13 cellular contexts compared by ENCODE assay signal in the genomic region with DNA sequence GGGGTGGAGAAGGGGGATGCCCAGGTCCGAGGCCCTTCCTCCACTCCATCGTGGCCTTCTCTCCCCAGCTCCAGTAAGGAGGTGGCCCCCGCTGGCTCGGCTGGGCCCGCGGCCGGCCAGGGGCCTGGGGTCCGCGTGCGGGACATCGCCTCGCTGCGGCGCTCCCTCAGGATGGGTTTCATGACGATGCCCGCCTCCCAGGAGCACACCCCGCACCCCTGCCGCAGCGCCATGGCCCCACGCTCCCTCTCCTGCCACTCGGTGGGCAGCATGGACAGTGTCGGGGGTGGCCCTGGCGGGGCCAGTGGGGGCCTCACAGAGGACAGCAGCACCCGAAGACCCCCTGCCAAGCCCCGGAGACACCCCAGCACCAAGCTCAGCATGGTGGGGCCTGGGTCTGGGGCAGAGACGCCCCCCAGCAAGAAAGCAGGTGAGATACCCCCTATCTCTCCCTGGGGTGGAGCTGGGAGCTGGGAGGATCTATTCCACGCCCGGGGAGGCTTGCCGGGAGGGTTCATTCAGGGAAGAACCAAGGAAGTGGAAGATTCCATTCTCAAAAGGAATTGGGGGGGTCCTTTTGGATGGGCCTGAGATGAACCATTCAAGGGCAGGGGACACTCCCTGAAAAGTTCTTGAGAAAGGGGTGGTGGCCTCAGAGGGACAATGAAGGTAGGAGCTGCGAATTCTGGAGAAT. TPM values are rescaled to one million over a fixed set of nuclear protein-coding genes. Genes with fewer than 3 reads are reported as not detected.
DNase-seq lines count a peak whose midpoint lies in the region; ATAC-seq and TF ChIP-seq lines count a peak whose summit lies in the region.
"Had no signal": no experiment of that assay in that cellular context is flagged by ENCODE, and none has a peak within 500 bp of the region (broad histone marks: within the 10 kb centered on the region; RNA-seq: fewer than 3 reads in every experiment).

No MANE protein-coding gene starts in this region.

- dilution Hi-C loops in IMR-90 (cut with HindIII; ENCODE audit: low sequenced_read_pairs, unreplicated experiment): no loop called here

- no TSS peak for BruUV-seq in IMR-90 (replicated peaks; lab: Mats Ljungman, UMichigan)

- H3K9ac ChIP-seq in IMR-90 (ENCODE audit: low read depth, low read length): no peak overlapping the region

- H3K27ac ChIP-seq in IMR-90 (ENCODE audit: insufficient read depth, low read length) (no peak overlapping the region), osteoblast (ENCODE audit: low read depth, low read length) (no peak overlapping the region)
- H3K27ac ChIP-seq: neutrophil, VCaP had no signal

- H3K4me1 Mint-ChIP-seq in activated CD8-positive, alpha-beta memory T cell treated with anti-CD3 and anti-CD28 coated beads, Interleukin-2, amount 10 ng/mL, durations not matched to agents 7 days and 5 days: peaks cover 7% of the 10 kb centered on the region
- peaks cover 9% of the 10 kb centered on the region for H3K4me1 Mint-ChIP-seq in activated T-cell treated with anti-CD3 and anti-CD28 coated beads, Interleukin-2, amount 50 U/mL, for 24 hours (ENCODE audit: low read depth)

- WGBS in IMR-90 (ENCODE audit: extremely low coverage in 2 of 2, insufficient read length in 1 of 2), 2 experiments: 86% methylated on average over 13 of the region's 30 CpGs; no CpG with 5 or more reads in 1 of the 2 experiments

- H3K27me3 ChIP-seq in IMR-90 (ENCODE audit: control insufficient read depth, insufficient read depth, low read length) (no peaks in the 10 kb centered on the region; the same call in 1 of the 2 replicates), osteoblast (ENCODE audit: insufficient read depth, low read length) (no peaks in the 10 kb centered on the region)

- H3K4me3 Mint-ChIP-seq in activated CD8-positive, alpha-beta memory T cell treated with anti-CD3 and anti-CD28 coated beads, Interleukin-2, amount 10 ng/mL, durations not matched to agents 7 days and 5 days: no peak overlapping the region
- H3K4me3 Mint-ChIP-seq in activated T-cell treated with anti-CD3 and anti-CD28 coated beads, Interleukin-2, amount 50 U/mL, for 24 hours: no peak overlapping the region

- no peak overlapping the region for H2BK5ac ChIP-seq in IMR-90 (ENCODE audit: low read depth, low read length, poor library complexity, severe bottlenecking)

- H3K23ac ChIP-seq in IMR-90 (ENCODE audit: low read depth, low read length): no peak overlapping the region

- H3K9me3 Mint-ChIP-seq in activated CD8-positive, alpha-beta memory T cell treated with anti-CD3 and anti-CD28 coated beads, Interleukin-2, amount 10 ng/mL, durations not matched to agents 7 days and 5 days (ENCODE audit: low read depth): no peaks in the 10 kb centered on the region
- no peaks in the 10 kb centered on the region for H3K9me3 Mint-ChIP-seq in activated T-cell treated with anti-CD3 and anti-CD28 coated beads, Interleukin-2, amount 50 U/mL, for 24 hours

- H2AK5ac ChIP-seq in IMR-90 (ENCODE audit: low read depth, low read length): no peak overlapping the region

- H4K20me1 ChIP-seq in IMR-90 (ENCODE audit: insufficient read depth, low read length) (0 out of 2 replicates have a peak, but pooled peaks cover 3% of the 10 kb centered on the region), osteoblast (ENCODE audit: insufficient read depth, low read length) (no peaks in the 10 kb centered on the region)

- TF ChIP-seq POLR2A in IMR-90 (IDR thresholded peaks at IDR 0.05; ENCODE audit: low read depth, low read length): no peak

- no peak for ATAC-seq in IMR-90 (ENCODE audit: low read depth)
- no peak for ATAC-seq in activated CD8-positive, alpha-beta memory T cell treated with anti-CD3 and anti-CD28 coated beads, Interleukin-2, amount 10 ng/mL, durations not matched to agents 7 days and 5 days
- no peak for ATAC-seq in HG02981 (IDR thresholded peaks at IDR 0.05; ENCODE audit: unreplicated experiment)

- TF ChIP-seq CTCF in IMR-90 (conservative IDR thresholded peaks at IDR 0.05; ENCODE audit: low read depth, low read length) (no peak), osteoblast (IDR thresholded peaks at IDR 0.05; ENCODE audit: extremely low read depth, low read depth, low read length) (no peak)

- no peak overlapping the region for H3K4me3 ChIP-seq in IMR-90 (ENCODE audit: insufficient read depth, low read depth, low read length)
- H3K4me3 ChIP-seq in osteoblast (ENCODE audit: insufficient read depth, low read length): no peak overlapping the region

- H4K8ac ChIP-seq in IMR-90 (ENCODE audit: low read depth in 2 of 2, low read length in 2 of 2): no peak overlapping the region

- CTCF ChIA-PET in IMR-90 (lab: Yijun Ruan, JAX): interaction anchor here (0.5 kb wide), 1 partner anchor 56 kb away, joined by 3 read pairs; no protein-coding TSS in a partner anchor
- CTCF ChIA-PET in activated CD8-positive, alpha-beta memory T cell treated with anti-CD3 and anti-CD28 coated beads, Interleukin-2, amount 10 ng/mL, durations not matched to agents 7 days and 5 days (lab: Charles Lee): interaction anchor here (1.0 to 3.9 kb wide), 3 partner anchors 18 to 72 kb away, joined by 3 to 20 read pairs (median 3); no protein-coding TSS in a partner anchor

- no peaks in the 10 kb centered on the region for H3K36me3 ChIP-seq in IMR-90 (ENCODE audit: control insufficient read depth, insufficient read depth, low read length)
- H3K36me3 ChIP-seq in osteoblast (ENCODE audit: insufficient read depth, low read length): no peaks in the 10 kb centered on the region
- H3K36me3 ChIP-seq: neutrophil had no signal

- no peak overlapping the region for H2AK9ac ChIP-seq in IMR-90 (replicated peaks; ENCODE audit: low read depth, low read length, poor library complexity)

- no peak overlapping the region for H2BK120ac ChIP-seq in IMR-90 (ENCODE audit: low read depth, low read length)

- H2AFZ ChIP-seq in IMR-90 (replicated peaks; ENCODE audit: low read length, poor library complexity) (peak overlapping the region; percentile 43), osteoblast (ENCODE audit: low read length) (no peak overlapping the region)

- no peak overlapping the region for H3K14ac ChIP-seq in IMR-90 (replicated peaks; ENCODE audit: low read depth, low read length)

- H3K27me3 Mint-ChIP-seq in activated CD8-positive, alpha-beta memory T cell treated with anti-CD3 and anti-CD28 coated beads, Interleukin-2, amount 10 ng/mL, durations not matched to agents 7 days and 5 days: no peaks in the 10 kb centered on the region
- H3K27me3 Mint-ChIP-seq in activated T-cell treated with anti-CD3 and anti-CD28 coated beads, Interleukin-2, amount 50 U/mL, for 24 hours: no peaks in the 10 kb centered on the region

- no peak overlapping the region for H3K27ac Mint-ChIP-seq in activated CD8-positive, alpha-beta memory T cell treated with anti-CD3 and anti-CD28 coated beads, Interleukin-2, amount 10 ng/mL, durations not matched to agents 7 days and 5 days
- no peak overlapping the region for H3K27ac Mint-ChIP-seq in activated T-cell treated with anti-CD3 and anti-CD28 coated beads, Interleukin-2, amount 50 U/mL, for 24 hours

- no peak overlapping the region for H2BK20ac ChIP-seq in IMR-90 (ENCODE audit: low read depth, low read length)

- no peak for TF ChIP-seq RAD21 in IMR-90 (IDR thresholded peaks at IDR 0.05; ENCODE audit: low read length)

- no peak overlapping the region for H3K4ac ChIP-seq in IMR-90 (ENCODE audit: low read depth, low read length)

- no peak overlapping the region for H3K4me2 ChIP-seq in IMR-90 (ENCODE audit: low read depth, low read length)
- H3K4me2 ChIP-seq in osteoblast (ENCODE audit: insufficient read depth, low read length): no peak overlapping the region

- H2BK15ac ChIP-seq in IMR-90 (ENCODE audit: low read depth, low read length): no peak overlapping the region

- intact Hi-C loops in IMR-90 (cut with micrococcal nuclease): no loop called here

- no peak overlapping the region for H4K5ac ChIP-seq in IMR-90 (ENCODE audit: low read depth, low read length)

- POLR2A ChIA-PET in IMR-90 (lab: Charles Lee; ENCODE audit: unreplicated experiment): no interaction called here

- H3K9me3 ChIP-seq in IMR-90 (ENCODE audit: control insufficient read depth, insufficient read depth, low read length) (no peaks in the 10 kb centered on the region), osteoblast (ENCODE audit: low read depth, low read length) (no peaks in the 10 kb centered on the region)
- H3K9me3 ChIP-seq: neutrophil had no signal

- H3K4me1 ChIP-seq in IMR-90 (ENCODE audit: control insufficient read depth, insufficient read depth, low read length) (peaks cover 5% of the 10 kb centered on the region), osteoblast (ENCODE audit: insufficient read depth, low read length) (peaks cover 4% of the 10 kb centered on the region)

- in situ Hi-C loops in IMR-90 (cut with MboI; ENCODE audit: low sequenced_read_pairs): no loop called here

- DNase-seq in NCI-H2227 (lab: John Stamatoyannopoulos, UW; ENCODE audit: unreplicated experiment) (peak; percentile 54), NCI-H2227 treated with DMSO at 0.1 percent for 48 hours (lab: John Stamatoyannopoulos, UW) (no peak), IMR-90 (peak; percentile 27), cerebellar cortex (ENCODE audit: low spot score) (peak; percentile 79), osteoblast (ENCODE audit: insufficient read length, low spot score, missing footprints) (peak; percentile 91)
- DNase-seq in activated CD8-positive, alpha-beta memory T cell treated with anti-CD3 and anti-CD28 coated beads, Interleukin-2, amount 10 ng/mL, durations not matched to agents 7 days and 5 days: no peak
- DNase-seq in activated T-cell treated with anti-CD3 and anti-CD28 coated beads, Interleukin-2, amount 50 U/mL, for 24 hours: no peak
- DNase-seq: DND-41, NCI-H345 had no signal

- H4K91ac ChIP-seq in IMR-90 (ENCODE audit: insufficient read depth, low read depth, low read length): no peak overlapping the region

- H3K9me1 ChIP-seq in IMR-90 (ENCODE audit: insufficient read depth, low read length): no peaks in the 10 kb centered on the region

- H3K56ac ChIP-seq in IMR-90 (ENCODE audit: extremely low read depth, insufficient read depth, low read length): no peak overlapping the region

- H3K79me1 ChIP-seq in IMR-90 (ENCODE audit: low read depth in 1 of 2, low read length in 2 of 2): no peaks in the 10 kb centered on the region

- no peaks in the 10 kb centered on the region for H3K79me2 ChIP-seq in osteoblast (ENCODE audit: insufficient read depth, low read length)

- H3K18ac ChIP-seq in IMR-90 (ENCODE audit: low read depth, low read length): no peak overlapping the region

- H3K36me3 Mint-ChIP-seq in activated CD8-positive, alpha-beta memory T cell treated with anti-CD3 and anti-CD28 coated beads, Interleukin-2, amount 10 ng/mL, durations not matched to agents 7 days and 5 days: no peaks in the 10 kb centered on the region
- H3K36me3 Mint-ChIP-seq in activated T-cell treated with anti-CD3 and anti-CD28 coated beads, Interleukin-2, amount 50 U/mL, for 24 hours (ENCODE audit: low read depth): no peaks in the 10 kb centered on the region

RNA-seq across cellular contexts. Expression of a gene that starts 3.2 kb away (rescaled TPM):
- total RNA-seq in IMR-90 (2012; rRNA removed): 0.18 and 0.28 TPM in 2 replicates
- 1.3 and 1.5 TPM in 2 replicates for polyA plus RNA-seq in IMR-90 (2012; rRNA removed)
- polyA plus RNA-seq in IMR-90 (2012; cell fraction: cytosol; rRNA removed): 0.94 and 1.1 TPM in 2 replicates
- polyA plus RNA-seq in IMR-90 (2012; cell fraction: nucleus; rRNA removed; ENCODE audit: low replicate concordance): 1.8 and 2.7 TPM in 2 replicates
- total RNA-seq in osteoblast: under 0.01 and 0.29 TPM in 2 replicates
- under 1 TPM; 0.07 to 0.12 TPM for total RNA-seq in activated CD8-positive, alpha-beta memory T cell treated with anti-CD3 and anti-CD28 coated beads, Interleukin-2, amount 10 ng/mL, durations not matched to agents 7 days and 5 days

RNA-seq across cellular contexts. Expression of a gene that starts 7.9 kb away (rescaled TPM):
- total RNA-seq in IMR-90 (2012; rRNA removed) (9.3 and 10.0 TPM in 2 replicates), osteoblast (18.5 and 19.4 TPM in 2 replicates)
- 29.9 and 32.4 TPM in 2 replicates for polyA plus RNA-seq in IMR-90 (2012; rRNA removed)
- 30.1 and 48.3 TPM in 2 replicates for polyA plus RNA-seq in IMR-90 (2012; cell fraction: cytosol; rRNA removed)
- polyA plus RNA-seq in IMR-90 (2012; cell fraction: nucleus; rRNA removed; ENCODE audit: low replicate concordance): 39.6 and 90.8 TPM in 2 replicates
- total RNA-seq in activated CD8-positive, alpha-beta memory T cell treated with anti-CD3 and anti-CD28 coated beads, Interleukin-2, amount 10 ng/mL, durations not matched to agents 7 days and 5 days: 100 to 1,000 TPM; 128 to 144 TPM

RNA-seq across cellular contexts. Expression of a gene that starts 22.8 kb away (rescaled TPM):
- total RNA-seq in IMR-90 (2012; rRNA removed): 0.54 and 1.1 TPM in 2 replicates
- 1.3 and 2.1 TPM in 2 replicates for polyA plus RNA-seq in IMR-90 (2012; rRNA removed)
- 2.3 and 3.1 TPM in 2 replicates for polyA plus RNA-seq in IMR-90 (2012; cell fraction: cytosol; rRNA removed)
- 8.7 and 10.3 TPM in 2 replicates for polyA plus RNA-seq in IMR-90 (2012; cell fraction: nucleus; rRNA removed; ENCODE audit: low replicate concordance)
- 0.36 TPM in 1 of 2 replicates, not detected in the other for total RNA-seq in osteoblast
- total RNA-seq in activated CD8-positive, alpha-beta memory T cell treated with anti-CD3 and anti-CD28 coated beads, Interleukin-2, amount 10 ng/mL, durations not matched to agents 7 days and 5 days: 1 to 10 TPM; 3.8 to 5.0 TPM
- total RNA-seq: urinary bladder had no signal

RNA-seq across cellular contexts. Expression of a gene that starts 50.6 kb away (rescaled TPM):
- total RNA-seq in IMR-90 (2012; rRNA removed) (5.6 and 7.8 TPM in 2 replicates), osteoblast (9.7 and 11.9 TPM in 2 replicates)
- polyA plus RNA-seq in IMR-90 (2012; rRNA removed): 25.5 and 36.7 TPM in 2 replicates
- 19.4 and 32.1 TPM in 2 replicates for polyA plus RNA-seq in IMR-90 (2012; cell fraction: cytosol; rRNA removed)
- polyA plus RNA-seq in IMR-90 (2012; cell fraction: nucleus; rRNA removed; ENCODE audit: low replicate concordance): 103 and 138 TPM in 2 replicates
- total RNA-seq in activated CD8-positive, alpha-beta memory T cell treated with anti-CD3 and anti-CD28 coated beads, Interleukin-2, amount 10 ng/mL, durations not matched to agents 7 days and 5 days: 100 to 1,000 TPM in 1 of 2 experiments, 10 to 100 TPM in 1; 77.6 to 101 TPM

RNA-seq across cellular contexts. Expression of a gene that starts 52.1 kb away (rescaled TPM):
- total RNA-seq in IMR-90 (2012; rRNA removed) (3.0 and 4.2 TPM in 2 replicates), osteoblast (6.5 and 9.4 TPM in 2 replicates)
- polyA plus RNA-seq in IMR-90 (2012; rRNA removed): 10.0 and 14.2 TPM in 2 replicates
- 4.0 and 11.5 TPM in 2 replicates for polyA plus RNA-seq in IMR-90 (2012; cell fraction: cytosol; rRNA removed)
- polyA plus RNA-seq in IMR-90 (2012; cell fraction: nucleus; rRNA removed; ENCODE audit: low replicate concordance): 9.6 and 20.8 TPM in 2 replicates
- 10 to 100 TPM; 61.4 to 82.5 TPM for total RNA-seq in activated CD8-positive, alpha-beta memory T cell treated with anti-CD3 and anti-CD28 coated beads, Interleukin-2, amount 10 ng/mL, durations not matched to agents 7 days and 5 days

Comparison
In these comparisons a context has a peak if more than half of its experiments do, and no peak if none do; other contexts are left out.
1. DNase-seq: peak in NCI-H2227 (single experiment), IMR-90 (single experiment), cerebellar cortex (single experiment) and osteoblast (single experiment); none in NCI-H2227 treated with DMSO at 0.1 percent for 48 hours (single experiment), activated CD8-positive, alpha-beta memory T cell treated with anti-CD3 and anti-CD28 coated beads, Interleukin-2, amount 10 ng/mL, durations not matched to agents 7 days and 5 days (single experiment) and activated T-cell treated with anti-CD3 and anti-CD28 coated beads, Interleukin-2, amount 50 U/mL, for 24 hours (single experiment).